31 cellular contexts compared by ENCODE assay signal in genomic region chr10:8700689-8701088, GRCh38.
"Had no signal": no experiment of that assay in that cellular context is flagged by ENCODE, and none has a peak within 500 bp of the region (broad histone marks: within the 10 kb centered on the region; RNA-seq: fewer than 3 reads in every experiment).

No MANE protein-coding gene starts in this region.

- H3K27ac ChIP-seq: adrenal gland, body of pancreas, brain microvascular endothelial cell, breast epithelium, VCaP had no signal

- H3K9me3 ChIP-seq: adrenal gland, body of pancreas, breast epithelium had no signal

- ATAC-seq: activated CD8-positive, alpha-beta T cell treated with anti-CD3 and anti-CD28 coated beads for 36 hours; activated naive CD4-positive, alpha-beta T cell treated with anti-CD3 and anti-CD28 coated beads, Interleukin-2, amount 50 U/mL, for 72 hours; activated T-cell treated with anti-CD3 and anti-CD28 coated beads, Interleukin-2, amount 50 U/mL, for 4 hours; activated T-cell treated with anti-CD3 and anti-CD28 coated beads, Interleukin-2, amount 50 U/mL, for 72 hours; activated T-helper 17 cell treated with anti-CD3 and anti-CD28 coated beads, Interleukin-2, amount 50 U/mL, for 72 hours; body of pancreas had no signal

- DNase-seq: activated B cell treated with CpG ODN at 0.5 μM for 24 hours; activated CD4-positive, alpha-beta memory T cell treated with anti-CD3 and anti-CD28 coated beads for 36 hours; activated CD4-positive, alpha-beta T cell treated with anti-CD3 and anti-CD28 coated beads for 4 hours; activated CD4-positive, alpha-beta T cell treated with anti-CD3 and anti-CD28 coated beads, Interleukin-2, amount 10 ng/mL, durations not matched to agents 24 days and 14 days; activated CD4-positive, alpha-beta T cell treated with anti-CD3 and anti-CD28 coated beads, Interleukin-2, amount 50 U/mL, for 1 hour; activated CD4-positive, alpha-beta T cell treated with anti-CD3 and anti-CD28 coated beads, Interleukin-2, amount 50 U/mL, for 4 hours; activated CD4-positive, CD25-positive, alpha-beta regulatory T cell treated with anti-CD3 and anti-CD28 coated beads, Interleukin-2, amount 50 U/mL, for 72 hours; activated CD8-positive, alpha-beta memory T cell treated with anti-CD3 and anti-CD28 coated beads, Interleukin-2, amount 50 U/mL, for 4 hours; activated CD8-positive, alpha-beta T cell treated with anti-CD3 and anti-CD28 coated beads for 36 hours; activated effector memory CD4-positive, alpha-beta T cell treated with anti-CD3 and anti-CD28 coated beads, Interleukin-2, amount 50 U/mL, for 16 hours; activated gamma-delta T cell treated with Interleukin-2 at 50 U/mL for 16 hours; activated naive CD4-positive, alpha-beta T cell; activated naive CD4-positive, alpha-beta T cell treated with anti-CD3 and anti-CD28 coated beads for 36 hours; activated naive CD4-positive, alpha-beta T cell treated with anti-CD3 and anti-CD28 coated beads, Interleukin-2, amount 50 U/mL, for 16 hours; activated naive CD8-positive, alpha-beta T cell treated with anti-CD3 and anti-CD28 coated beads for 36 hours; activated T-cell treated with anti-CD3 and anti-CD28 coated beads for 4 hours; activated T-cell treated with anti-CD3 and anti-CD28 coated beads, Interleukin-2, amount 50 U/mL, for 1 hour; activated T-cell treated with anti-CD3 and anti-CD28 coated beads, Interleukin-2, amount 50 U/mL, for 4 hours; activated T-cell treated with anti-CD3 and anti-CD28 coated beads, Interleukin-2, amount 50 U/mL, for 72 hours; adrenal gland; amniotic stem cell; aorta; body of pancreas; brain microvascular endothelial cell; central memory CD4-positive, alpha-beta T cell; T-helper 2 cell; T-helper 9 cell had no signal

- H3K4me3 ChIP-seq: adrenal gland, body of pancreas, breast epithelium had no signal

- H3K36me3 ChIP-seq: adrenal gland, brain microvascular endothelial cell, breast epithelium had no signal

- H3K4me1 ChIP-seq: adrenal gland, body of pancreas, breast epithelium had no signal

- H3K27me3 ChIP-seq: adrenal gland, body of pancreas, brain microvascular endothelial cell, breast epithelium had no signal
